10 cellular contexts compared by ENCODE assay signal in genomic region chr2:18402-19271, GRCh38. TPM values are rescaled to one million over a fixed set of nuclear protein-coding genes. Genes with fewer than 3 reads are reported as not detected.
A peak's percentile ranks its signal among the peaks of the same experiment; 100 is the strongest.
DNase-seq lines count a peak whose midpoint lies in the region; ATAC-seq, FAIRE-seq and TF ChIP-seq lines count a peak whose summit lies in the region.
"Had no signal": no experiment of that assay in that cellular context is flagged by ENCODE, and none has a peak within 500 bp of the region (broad histone marks: within the 10 kb centered on the region; RNA-seq: fewer than 3 reads in every experiment).

No MANE protein-coding gene starts in this region.

- H2AFZ ChIP-seq in astrocyte (ENCODE audit: low read depth, low read length), result no peak overlapping the region

- in situ Hi-C loops in GM13977 (cut with MboI; ENCODE audit: low pct_unique_long_range_greater_than_20kb, low sequenced_read_pairs, unreplicated experiment), result no loop called here

- TF ChIP-seq EP300 in A549 (IDR thresholded peaks at IDR 0.05), result no peak

- H3K27me3 Mint-ChIP-seq in astrocyte (ENCODE audit: low read depth, unreplicated experiment), result peaks cover 4% of the 10 kb centered on the region

- H3K27ac Mint-ChIP-seq in astrocyte (ENCODE audit: unreplicated experiment), result no peak overlapping the region

- no peaks in the 10 kb centered on the region for H3K9me3 Mint-ChIP-seq in astrocyte (ENCODE audit: unreplicated experiment)

- H3K9me3 ChIP-seq in A549, result no peaks in the 10 kb centered on the region
- no peaks in the 10 kb centered on the region for H3K9me3 ChIP-seq in astrocyte (ENCODE audit: insufficient read depth, low read depth, low read length)
- H3K9me3 ChIP-seq: vagina had no signal

- H3K4me1 ChIP-seq in A549, result no peaks in the 10 kb centered on the region
- H3K4me1 ChIP-seq in astrocyte (ENCODE audit: insufficient read depth, low read length), result no peaks in the 10 kb centered on the region
- H3K4me1 ChIP-seq: vagina had no signal

- no peaks in the 10 kb centered on the region for H3K36me3 Mint-ChIP-seq in astrocyte (ENCODE audit: low read depth, unreplicated experiment)

- no peak for DNase-seq in A549 (ENCODE audit: low read depth in 1 of 2, low spot score in 1 of 2)
- DNase-seq in GM13977 (ENCODE audit: low spot score), result no peak
- no peak for DNase-seq in astrocyte (ENCODE audit: low read depth)
- no peak for DNase-seq in left lobe of liver (ENCODE audit: low spot score)
- DNase-seq: activated CD8-positive, alpha-beta memory T cell treated with anti-CD3 and anti-CD28 coated beads, Interleukin-2, amount 50 U/mL, for 4 hours had no signal

- ATAC-seq in A549 (peak; percentile 45 to 82; a peak in 3 of 6 replicates), left lobe of liver (peak; percentile 74), GM18520 (IDR thresholded peaks at IDR 0.05; ENCODE audit: unreplicated experiment) (no peak), HG02588 (IDR thresholded peaks at IDR 0.05; ENCODE audit: unreplicated experiment) (no peak), HG03460 (IDR thresholded peaks at IDR 0.05; ENCODE audit: unreplicated experiment) (no peak), GM21360 (IDR thresholded peaks at IDR 0.05; ENCODE audit: unreplicated experiment) (no peak)

- no peak for FAIRE-seq in A549 (lab: Jason Lieb, UNC)
- FAIRE-seq in astrocyte (lab: Jason Lieb, UNC), result no peak

- peak; percentile 62 for TF ChIP-seq CTCF in A549 (IDR thresholded peaks at IDR 0.05)
- TF ChIP-seq CTCF in GM13977 (IDR thresholded peaks at IDR 0.05; ENCODE audit: extremely low read depth, insufficient read depth, missing control alignments), result peak; percentile 46
- TF ChIP-seq CTCF in astrocyte (IDR thresholded peaks at IDR 0.05; ENCODE audit: insufficient read depth, low read depth, low read length), result peak; percentile 33

- peaks cover 16% of the 10 kb centered on the region for H3K4me1 Mint-ChIP-seq in astrocyte (ENCODE audit: low read depth, unreplicated experiment)

- no peaks in the 10 kb centered on the region for H3K36me3 ChIP-seq in astrocyte (ENCODE audit: insufficient read depth, low read length)
- H3K36me3 ChIP-seq: vagina had no signal

- H3K27ac ChIP-seq in A549 (no peak overlapping the region), astrocyte (ENCODE audit: low read depth, low read length) (no peak overlapping the region)
- H3K27ac ChIP-seq: vagina had no signal

- no peak overlapping the region for H3K4me3 Mint-ChIP-seq in astrocyte (ENCODE audit: unreplicated experiment)

- H3K4me3 ChIP-seq in A549 (no peak overlapping the region), astrocyte (ENCODE audit: insufficient read depth, low read depth, low read length) (no peak overlapping the region)
- H3K4me3 ChIP-seq: vagina had no signal

- POLR2A ChIA-PET in A549 (lab: Yijun Ruan, JAX), result no interaction called here

- peak; percentile 56 to 65; a peak in 4 of 5 replicates for TF ChIP-seq RAD21 in A549 (conservative IDR thresholded peaks at IDR 0.05 in 1 of 2, IDR thresholded peaks at IDR 0.05 in 1 of 2)

- H3K4me2 ChIP-seq in A549, result no peak overlapping the region
- H3K4me2 ChIP-seq in astrocyte (ENCODE audit: low read length), result no peak overlapping the region

- H3K79me2 ChIP-seq in astrocyte (ENCODE audit: insufficient read depth, low read length), result no peaks in the 10 kb centered on the region

- CTCF ChIA-PET in A549 (lab: Yijun Ruan, JAX), result interaction anchor here (0.6 to 8.0 kb wide), 13 partner anchors 9 to 618 kb away, joined by 3 to 54 read pairs (median 4); no protein-coding TSS in a partner anchor

- WGBS in A549 (ENCODE audit: missing lambda C conversion rate), result 32% methylated on average over 14 of the region's 14 CpGs

- no peaks in the 10 kb centered on the region for H3K27me3 ChIP-seq in astrocyte (ENCODE audit: insufficient read depth, low read length)
- H3K27me3 ChIP-seq: vagina had no signal

- H3K9ac ChIP-seq in astrocyte (ENCODE audit: low read length), result no peak overlapping the region

- TF ChIP-seq POLR2A in A549 (IDR thresholded peaks at IDR 0.05; ENCODE audit: low read length), result no peak

- no peaks in the 10 kb centered on the region for H4K20me1 ChIP-seq in astrocyte (ENCODE audit: insufficient read depth, low read length)

TF ChIP-seq in A549, 52 proteins besides CTCF, POLR2A, EP300 and RAD21:
- TF ChIP-seq KDM1A (IDR thresholded peaks at IDR 0.05; ENCODE audit: low read depth) (no peak), SMC3 (IDR thresholded peaks at IDR 0.05) (peak; percentile 62)

RNA-seq across cellular contexts. Expression of gene FAM110C, which starts 27.7 kb away (rescaled TPM):
- polyA plus RNA-seq in A549 (2011; rRNA removed) (0.35 and 0.53 TPM in 2 replicates), A549 (2017; fragmentation: RNase III; extraction: RNeasy Plus Mini Kit Qiagen cat#74134 plus additional on column Dnase treatment) (0.04 to 0.17 TPM (median 0.08 TPM) in 3 replicates)
- 0.05 and 0.12 TPM in 2 replicates for polyA plus RNA-seq in A549 (2012; cell fraction: cytosol; rRNA removed)
- 0.08 and 0.12 TPM in 2 replicates for polyA plus RNA-seq in A549 (2012; cell fraction: nucleus; rRNA removed)
- 0.10 and 0.62 TPM in 2 replicates for polyA minus RNA-seq in A549 (2011; rRNA and poly(A)+ RNA removed)
- total RNA-seq in astrocyte (0.60 and 1.4 TPM in 2 replicates), left lobe of liver (6.7 TPM)

Comparison
In these comparisons a context has a peak if more than half of its experiments do, and no peak if none do; other contexts are left out.
1. ATAC-seq: peak in A549 (2 of 2) and left lobe of liver (single experiment); none in GM18520 (single experiment), HG02588 (single experiment), HG03460 (single experiment) and GM21360 (single experiment).
2. Peak in every context shown above with its lines, with median percentiles within 50 percentile points of each other: CTCF ChIP-seq.